In the genomic region with DNA sequence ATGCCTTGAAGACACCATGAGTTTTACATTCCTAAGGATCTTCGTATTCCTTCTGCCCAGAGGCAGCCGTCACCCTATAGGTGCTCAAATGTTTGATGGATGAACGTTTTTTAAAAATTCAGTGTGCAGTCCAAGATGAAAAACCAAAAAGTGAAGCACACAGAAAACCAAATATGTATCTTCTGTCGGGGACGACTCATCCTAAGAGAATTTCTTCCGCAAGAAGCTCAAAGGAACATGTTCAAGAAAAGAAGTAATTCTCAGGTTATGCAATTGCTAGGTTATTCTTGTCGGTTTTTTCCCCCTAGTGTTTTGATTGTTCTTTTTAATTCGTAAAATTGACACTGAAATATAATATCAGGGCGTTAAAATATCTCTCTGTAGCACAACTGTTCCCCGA, we compare ENCODE assay signal across 1 cellular context.
TF ChIP-seq lines count a peak whose summit lies in the region.

No MANE protein-coding gene starts in this region.

TF ChIP-seq in GM12878, 131 proteins besides CTCF, POLR2A, EP300 and RAD21:
- TF ChIP-seq CBFB (IDR thresholded peaks at IDR 0.05; ENCODE audit: low read depth) (no peak), WRNIP1 (IDR thresholded peaks at IDR 0.05; ENCODE audit: borderline replicate concordance, low read depth, low read length) (no peak), POLR2AphosphoS2 (IDR thresholded peaks at IDR 0.05; ENCODE audit: low read depth, low read length) (no peak), PAX8 (IDR thresholded peaks at IDR 0.05) (no peak), POLR2AphosphoS5 (IDR thresholded peaks at IDR 0.05; ENCODE audit: low read length) (no peak), MTA2 (IDR thresholded peaks at IDR 0.05; ENCODE audit: low read depth) (no peak), STAT1 (conservative IDR thresholded peaks at IDR 0.05) (no peak), KDM1A (IDR thresholded peaks at IDR 0.05; ENCODE audit: borderline replicate concordance) (no peak), CHD1 (IDR thresholded peaks at IDR 0.05; ENCODE audit: low read depth, low read length) (no peak), IKZF2 (IDR thresholded peaks at IDR 0.05) (no peak), BMI1 (IDR thresholded peaks at IDR 0.05; ENCODE audit: borderline replicate concordance) (no peak), KAT2A (conservative IDR thresholded peaks at IDR 0.05; ENCODE audit: control insufficient read depth, low read depth, low read length) (no peak), SREBF1 (IDR thresholded peaks at IDR 0.05; ENCODE audit: low read length) (no peak), BACH1 (IDR thresholded peaks at IDR 0.05; ENCODE audit: borderline replicate concordance) (no peak), GABPA (IDR thresholded peaks at IDR 0.05; ENCODE audit: low read depth) (no peak)
- TF ChIP-seq, protein P1, sequence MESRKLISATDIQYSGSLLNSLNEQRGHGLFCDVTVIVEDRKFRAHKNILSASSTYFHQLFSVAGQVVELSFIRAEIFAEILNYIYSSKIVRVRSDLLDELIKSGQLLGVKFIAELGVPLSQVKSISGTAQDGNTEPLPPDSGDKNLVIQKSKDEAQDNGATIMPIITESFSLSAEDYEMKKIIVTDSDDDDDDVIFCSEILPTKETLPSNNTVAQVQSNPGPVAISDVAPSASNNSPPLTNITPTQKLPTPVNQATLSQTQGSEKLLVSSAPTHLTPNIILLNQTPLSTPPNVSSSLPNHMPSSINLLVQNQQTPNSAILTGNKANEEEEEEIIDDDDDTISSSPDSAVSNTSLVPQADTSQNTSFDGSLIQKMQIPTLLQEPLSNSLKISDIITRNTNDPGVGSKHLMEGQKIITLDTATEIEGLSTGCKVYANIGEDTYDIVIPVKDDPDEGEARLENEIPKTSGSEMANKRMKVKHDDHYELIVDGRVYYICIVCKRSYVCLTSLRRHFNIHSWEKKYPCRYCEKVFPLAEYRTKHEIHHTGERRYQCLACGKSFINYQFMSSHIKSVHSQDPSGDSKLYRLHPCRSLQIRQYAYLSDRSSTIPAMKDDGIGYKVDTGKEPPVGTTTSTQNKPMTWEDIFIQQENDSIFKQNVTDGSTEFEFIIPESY (IDR thresholded peaks at IDR 0.05), result no peak
- TF ChIP-seq, protein P2, sequence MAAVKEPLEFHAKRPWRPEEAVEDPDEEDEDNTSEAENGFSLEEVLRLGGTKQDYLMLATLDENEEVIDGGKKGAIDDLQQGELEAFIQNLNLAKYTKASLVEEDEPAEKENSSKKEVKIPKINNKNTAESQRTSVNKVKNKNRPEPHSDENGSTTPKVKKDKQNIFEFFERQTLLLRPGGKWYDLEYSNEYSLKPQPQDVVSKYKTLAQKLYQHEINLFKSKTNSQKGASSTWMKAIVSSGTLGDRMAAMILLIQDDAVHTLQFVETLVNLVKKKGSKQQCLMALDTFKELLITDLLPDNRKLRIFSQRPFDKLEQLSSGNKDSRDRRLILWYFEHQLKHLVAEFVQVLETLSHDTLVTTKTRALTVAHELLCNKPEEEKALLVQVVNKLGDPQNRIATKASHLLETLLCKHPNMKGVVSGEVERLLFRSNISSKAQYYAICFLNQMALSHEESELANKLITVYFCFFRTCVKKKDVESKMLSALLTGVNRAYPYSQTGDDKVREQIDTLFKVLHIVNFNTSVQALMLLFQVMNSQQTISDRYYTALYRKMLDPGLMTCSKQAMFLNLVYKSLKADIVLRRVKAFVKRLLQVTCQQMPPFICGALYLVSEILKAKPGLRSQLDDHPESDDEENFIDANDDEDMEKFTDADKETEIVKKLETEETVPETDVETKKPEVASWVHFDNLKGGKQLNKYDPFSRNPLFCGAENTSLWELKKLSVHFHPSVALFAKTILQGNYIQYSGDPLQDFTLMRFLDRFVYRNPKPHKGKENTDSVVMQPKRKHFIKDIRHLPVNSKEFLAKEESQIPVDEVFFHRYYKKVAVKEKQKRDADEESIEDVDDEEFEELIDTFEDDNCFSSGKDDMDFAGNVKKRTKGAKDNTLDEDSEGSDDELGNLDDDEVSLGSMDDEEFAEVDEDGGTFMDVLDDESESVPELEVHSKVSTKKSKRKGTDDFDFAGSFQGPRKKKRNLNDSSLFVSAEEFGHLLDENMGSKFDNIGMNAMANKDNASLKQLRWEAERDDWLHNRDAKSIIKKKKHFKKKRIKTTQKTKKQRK (IDR thresholded peaks at IDR 0.05; ENCODE audit: low read depth, low read length), result no peak
- TF ChIP-seq, protein P3, sequence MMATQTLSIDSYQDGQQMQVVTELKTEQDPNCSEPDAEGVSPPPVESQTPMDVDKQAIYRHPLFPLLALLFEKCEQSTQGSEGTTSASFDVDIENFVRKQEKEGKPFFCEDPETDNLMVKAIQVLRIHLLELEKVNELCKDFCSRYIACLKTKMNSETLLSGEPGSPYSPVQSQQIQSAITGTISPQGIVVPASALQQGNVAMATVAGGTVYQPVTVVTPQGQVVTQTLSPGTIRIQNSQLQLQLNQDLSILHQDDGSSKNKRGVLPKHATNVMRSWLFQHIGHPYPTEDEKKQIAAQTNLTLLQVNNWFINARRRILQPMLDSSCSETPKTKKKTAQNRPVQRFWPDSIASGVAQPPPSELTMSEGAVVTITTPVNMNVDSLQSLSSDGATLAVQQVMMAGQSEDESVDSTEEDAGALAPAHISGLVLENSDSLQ (IDR thresholded peaks at IDR 0.05), result no peak
- TF ChIP-seq, protein P4, sequence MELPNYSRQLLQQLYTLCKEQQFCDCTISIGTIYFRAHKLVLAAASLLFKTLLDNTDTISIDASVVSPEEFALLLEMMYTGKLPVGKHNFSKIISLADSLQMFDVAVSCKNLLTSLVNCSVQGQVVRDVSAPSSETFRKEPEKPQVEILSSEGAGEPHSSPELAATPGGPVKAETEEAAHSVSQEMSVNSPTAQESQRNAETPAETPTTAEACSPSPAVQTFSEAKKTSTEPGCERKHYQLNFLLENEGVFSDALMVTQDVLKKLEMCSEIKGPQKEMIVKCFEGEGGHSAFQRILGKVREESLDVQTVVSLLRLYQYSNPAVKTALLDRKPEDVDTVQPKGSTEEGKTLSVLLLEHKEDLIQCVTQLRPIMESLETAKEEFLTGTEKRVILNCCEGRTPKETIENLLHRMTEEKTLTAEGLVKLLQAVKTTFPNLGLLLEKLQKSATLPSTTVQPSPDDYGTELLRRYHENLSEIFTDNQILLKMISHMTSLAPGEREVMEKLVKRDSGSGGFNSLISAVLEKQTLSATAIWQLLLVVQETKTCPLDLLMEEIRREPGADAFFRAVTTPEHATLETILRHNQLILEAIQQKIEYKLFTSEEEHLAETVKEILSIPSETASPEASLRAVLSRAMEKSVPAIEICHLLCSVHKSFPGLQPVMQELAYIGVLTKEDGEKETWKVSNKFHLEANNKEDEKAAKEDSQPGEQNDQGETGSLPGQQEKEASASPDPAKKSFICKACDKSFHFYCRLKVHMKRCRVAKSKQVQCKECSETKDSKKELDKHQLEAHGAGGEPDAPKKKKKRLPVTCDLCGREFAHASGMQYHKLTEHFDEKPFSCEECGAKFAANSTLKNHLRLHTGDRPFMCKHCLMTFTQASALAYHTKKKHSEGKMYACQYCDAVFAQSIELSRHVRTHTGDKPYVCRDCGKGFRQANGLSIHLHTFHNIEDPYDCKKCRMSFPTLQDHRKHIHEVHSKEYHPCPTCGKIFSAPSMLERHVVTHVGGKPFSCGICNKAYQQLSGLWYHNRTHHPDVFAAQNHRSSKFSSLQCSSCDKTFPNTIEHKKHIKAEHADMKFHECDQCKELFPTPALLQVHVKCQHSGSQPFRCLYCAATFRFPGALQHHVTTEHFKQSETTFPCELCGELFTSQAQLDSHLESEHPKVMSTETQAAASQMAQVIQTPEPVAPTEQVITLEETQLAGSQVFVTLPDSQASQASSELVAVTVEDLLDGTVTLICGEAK (IDR thresholded peaks at IDR 0.05; ENCODE audit: borderline replicate concordance), result no peak
- TF ChIP-seq, protein P5, sequence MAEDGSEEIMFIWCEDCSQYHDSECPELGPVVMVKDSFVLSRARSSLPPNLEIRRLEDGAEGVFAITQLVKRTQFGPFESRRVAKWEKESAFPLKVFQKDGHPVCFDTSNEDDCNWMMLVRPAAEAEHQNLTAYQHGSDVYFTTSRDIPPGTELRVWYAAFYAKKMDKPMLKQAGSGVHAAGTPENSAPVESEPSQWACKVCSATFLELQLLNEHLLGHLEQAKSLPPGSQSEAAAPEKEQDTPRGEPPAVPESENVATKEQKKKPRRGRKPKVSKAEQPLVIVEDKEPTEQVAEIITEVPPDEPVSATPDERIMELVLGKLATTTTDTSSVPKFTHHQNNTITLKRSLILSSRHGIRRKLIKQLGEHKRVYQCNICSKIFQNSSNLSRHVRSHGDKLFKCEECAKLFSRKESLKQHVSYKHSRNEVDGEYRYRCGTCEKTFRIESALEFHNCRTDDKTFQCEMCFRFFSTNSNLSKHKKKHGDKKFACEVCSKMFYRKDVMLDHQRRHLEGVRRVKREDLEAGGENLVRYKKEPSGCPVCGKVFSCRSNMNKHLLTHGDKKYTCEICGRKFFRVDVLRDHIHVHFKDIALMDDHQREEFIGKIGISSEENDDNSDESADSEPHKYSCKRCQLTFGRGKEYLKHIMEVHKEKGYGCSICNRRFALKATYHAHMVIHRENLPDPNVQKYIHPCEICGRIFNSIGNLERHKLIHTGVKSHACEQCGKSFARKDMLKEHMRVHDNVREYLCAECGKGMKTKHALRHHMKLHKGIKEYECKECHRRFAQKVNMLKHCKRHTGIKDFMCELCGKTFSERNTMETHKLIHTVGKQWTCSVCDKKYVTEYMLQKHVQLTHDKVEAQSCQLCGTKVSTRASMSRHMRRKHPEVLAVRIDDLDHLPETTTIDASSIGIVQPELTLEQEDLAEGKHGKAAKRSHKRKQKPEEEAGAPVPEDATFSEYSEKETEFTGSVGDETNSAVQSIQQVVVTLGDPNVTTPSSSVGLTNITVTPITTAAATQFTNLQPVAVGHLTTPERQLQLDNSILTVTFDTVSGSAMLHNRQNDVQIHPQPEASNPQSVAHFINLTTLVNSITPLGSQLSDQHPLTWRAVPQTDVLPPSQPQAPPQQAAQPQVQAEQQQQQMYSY (CRISPR knock-in tag; IDR thresholded peaks at IDR 0.05), result no peak
